In the genomic region with DNA sequence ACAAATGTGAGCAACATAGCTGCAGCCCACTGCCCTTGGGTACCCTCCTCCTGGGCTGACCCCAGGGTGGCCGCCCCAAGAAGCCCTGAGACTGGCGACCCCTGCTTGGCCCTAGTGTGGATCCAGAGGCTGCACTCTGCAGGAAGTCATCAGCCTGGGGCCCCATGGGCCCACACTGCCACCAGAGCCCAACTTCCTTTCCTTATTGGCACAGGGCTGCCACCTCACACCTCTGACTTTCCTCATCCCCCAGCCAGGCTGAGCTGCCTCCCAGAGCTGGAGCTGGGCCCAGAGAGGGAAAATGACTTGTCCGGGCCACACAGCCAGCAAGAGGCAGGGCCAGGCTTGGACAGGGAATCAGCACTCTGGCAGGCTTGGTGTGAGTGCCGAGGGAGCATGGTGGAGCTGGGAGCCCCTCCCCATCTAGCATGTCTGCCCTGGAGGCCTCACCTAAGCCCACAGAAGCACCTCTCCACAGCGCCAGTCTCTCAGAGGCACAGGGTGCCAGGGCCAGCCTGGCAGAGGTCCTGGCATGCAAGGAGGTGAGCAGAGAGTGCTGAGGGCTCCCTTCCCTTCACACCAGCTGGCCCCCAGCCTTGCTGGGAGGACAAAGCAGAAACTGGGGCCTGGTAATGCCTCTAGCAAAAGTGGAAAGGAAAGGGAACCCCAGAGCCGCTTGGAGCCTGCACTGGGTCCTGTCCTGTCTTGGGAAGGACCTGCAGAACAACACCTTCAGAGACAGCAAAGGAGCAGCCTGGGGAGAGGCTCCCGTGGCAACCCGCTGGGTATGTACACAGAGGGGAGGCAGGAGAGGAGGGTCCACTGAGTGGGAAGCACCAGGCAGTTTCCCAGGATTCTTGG, we compare ENCODE assay signal across 15 cellular contexts. TPM values are rescaled to one million over a fixed set of nuclear protein-coding genes. Genes with fewer than 3 reads are reported as not detected.
DNase-seq lines count a peak whose midpoint lies in the region; ATAC-seq lines count a peak whose summit lies in the region.
"Had no signal": no experiment of that assay in that cellular context is flagged by ENCODE, and none has a peak within 500 bp of the region (broad histone marks: within the 10 kb centered on the region; RNA-seq: fewer than 3 reads in every experiment).

No MANE protein-coding gene starts in this region.

- ATAC-seq in esophagus mucosa (peak; percentile 4), sciatic nerve (no peak), left colon (no peak), GM19452 (IDR thresholded peaks at IDR 0.05; ENCODE audit: unreplicated experiment) (no peak)
- ATAC-seq: A549 had no signal

- intact Hi-C loops in sciatic nerve (cut with DNase I): no loop called here
- intact Hi-C loops in left colon (cut with DNase I, micrococcal nuclease): no loop called here

- DNase-seq in NOMO-1 (lab: John Stamatoyannopoulos, UW; ENCODE audit: unreplicated experiment in 2 of 2): peak; percentile 15 to 46
- no peak for DNase-seq in NOMO-1 treated with dmso at 0.1 percent for 144 hours (lab: John Stamatoyannopoulos, UW; ENCODE audit: unreplicated experiment)
- peak; percentile 4 for DNase-seq in NOMO-1 treated with DMSO at 0.1 percent for 48 hours (lab: John Stamatoyannopoulos, UW; ENCODE audit: unreplicated experiment)
- peak; percentile 42 for DNase-seq in sciatic nerve (ENCODE audit: low spot score)
- no peak for DNase-seq in left colon
- no peak for DNase-seq in T-helper 1 cell
- DNase-seq: activated gamma-delta T cell, colonic mucosa, GF-D8, NCI-H2227 treated with DMSO at 0.1 percent for 48 hours, RPMI8226 had no signal

RNA-seq across cellular contexts. Expression of gene RAP1GAP, which starts 3.2 kb away (rescaled TPM):
- total RNA-seq in esophagus mucosa (3.0 TPM), sciatic nerve (14.7 TPM), left colon (10 to 100 TPM; 45.2 to 53.1 TPM)
- total RNA-seq: glomerular endothelial cell had no signal

Comparison
In these comparisons a context has a peak if more than half of its experiments do, and no peak if none do; other contexts are left out.
1. DNase-seq: peak in NOMO-1 (2 of 2), NOMO-1 treated with DMSO at 0.1 percent for 48 hours (single experiment) and sciatic nerve (single experiment); none in NOMO-1 treated with dmso at 0.1 percent for 144 hours (single experiment), left colon (0 of 2) and T-helper 1 cell (0 of 5).